In genomic region chrX:29662101-29662500, GRCh38 we compare ENCODE assay signal across 13 cellular contexts.
DNase-seq lines count a peak whose midpoint lies in the region; ATAC-seq, FAIRE-seq and TF ChIP-seq lines count a peak whose summit lies in the region.
"Had no signal": no experiment of that assay in that cellular context is flagged by ENCODE, and none has a peak within 500 bp of the region (broad histone marks: within the 10 kb centered on the region; RNA-seq: fewer than 3 reads in every experiment).

No MANE protein-coding gene starts in this region.

- no peaks in the 10 kb centered on the region for H3K27me3 Mint-ChIP-seq in glutamatergic neuron (ENCODE audit: unreplicated experiment)
- H3K27me3 Mint-ChIP-seq: dendritic cell treated with granulocyte-macrophage colony-stimulating factor and Interleukin-4, amounts not matched to agents 40 ng/mL and 50 ng/mL, for 4 days had no signal

- DNase-seq in RCC 7860 (ENCODE audit: low spot score) (peak; percentile 87), pulmonary artery endothelial cell (ENCODE audit: low read depth, low spot score) (peak; percentile 43), NCI-H345 treated with DMSO at 0.1 percent for 48 hours (lab: John Stamatoyannopoulos, UW; ENCODE audit: unreplicated experiment) (no peak), glutamatergic neuron (no peak), NCI-H774 (lab: John Stamatoyannopoulos, UW) (no peak)
- DNase-seq: GDM1; NCI-H1930; stimulated activated naive CD8-positive, alpha-beta T cell treated with anti-CD3 and anti-CD28 coated beads, Interleukin-15, Interleukin-2, amounts not matched to agents 100 U/mL and 50 U/mL, for 24 hours had no signal

- TF ChIP-seq CTCF in glutamatergic neuron (IDR thresholded peaks at IDR 0.05; ENCODE audit: partially characterized antibody, unreplicated experiment) = no peak

- no peak overlapping the region for H3K4me3 Mint-ChIP-seq in glutamatergic neuron (ENCODE audit: unreplicated experiment)
- H3K4me3 Mint-ChIP-seq: dendritic cell treated with granulocyte-macrophage colony-stimulating factor and Interleukin-4, amounts not matched to agents 40 ng/mL and 50 ng/mL, for 4 days had no signal

- no peaks in the 10 kb centered on the region for H3K4me1 Mint-ChIP-seq in glutamatergic neuron (ENCODE audit: low read depth, unreplicated experiment)

- no peak for FAIRE-seq in RCC 7860 (lab: Jason Lieb, UNC)

- no peaks in the 10 kb centered on the region for H3K36me3 Mint-ChIP-seq in glutamatergic neuron (ENCODE audit: unreplicated experiment)

- ATAC-seq in GM19463 (IDR thresholded peaks at IDR 0.05; ENCODE audit: unreplicated experiment) (peak; percentile 29), esophagus mucosa (peak; percentile 48), GM18907 (IDR thresholded peaks at IDR 0.05; ENCODE audit: unreplicated experiment) (no peak)
- ATAC-seq: left lobe of liver; stimulated activated naive CD8-positive, alpha-beta T cell treated with anti-CD3 and anti-CD28 coated beads, Interleukin-15, Interleukin-2, amounts not matched to agents 100 U/mL and 50 U/mL, for 24 hours had no signal

- H3K9me3 Mint-ChIP-seq in glutamatergic neuron (ENCODE audit: unreplicated experiment) = no peaks in the 10 kb centered on the region
- H3K9me3 Mint-ChIP-seq: dendritic cell treated with granulocyte-macrophage colony-stimulating factor and Interleukin-4, amounts not matched to agents 40 ng/mL and 50 ng/mL, for 4 days had no signal

- no peak overlapping the region for H3K27ac Mint-ChIP-seq in glutamatergic neuron (ENCODE audit: unreplicated experiment)
- H3K27ac Mint-ChIP-seq: dendritic cell treated with granulocyte-macrophage colony-stimulating factor and Interleukin-4, amounts not matched to agents 40 ng/mL and 50 ng/mL, for 4 days had no signal

Comparison
In these comparisons a context has a peak if more than half of its experiments do, and no peak if none do; other contexts are left out.
1. DNase-seq: peak in RCC 7860 (single experiment) and pulmonary artery endothelial cell (single experiment); none in NCI-H345 treated with DMSO at 0.1 percent for 48 hours (single experiment), glutamatergic neuron (single experiment) and NCI-H774 (single experiment).